ENCODE assay signal across 29 cellular contexts in the genomic region with DNA sequence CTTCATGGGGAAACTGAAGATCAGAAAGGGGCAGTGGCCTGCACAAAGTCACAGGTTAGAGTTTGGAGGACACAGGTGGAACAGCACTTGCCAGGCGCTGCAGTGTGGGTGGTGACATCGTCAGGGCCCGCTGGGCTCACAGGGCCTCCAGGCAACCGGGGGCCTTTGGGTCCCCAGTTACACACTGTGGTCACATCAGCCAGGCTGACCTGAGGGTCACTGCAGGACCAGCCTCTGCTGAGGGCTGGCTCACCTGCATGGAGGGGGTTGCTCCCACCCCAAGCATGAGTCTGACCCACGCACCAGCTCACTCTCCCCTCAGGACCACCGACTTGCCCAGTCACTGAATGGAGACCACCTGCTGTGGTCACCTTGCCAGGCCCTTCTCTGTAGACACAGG. TPM values are rescaled to one million over a fixed set of nuclear protein-coding genes. Genes with fewer than 3 reads are reported as not detected.
DNase-seq lines count a peak whose midpoint lies in the region; ATAC-seq, FAIRE-seq and TF ChIP-seq lines count a peak whose summit lies in the region.
"Had no signal": no experiment of that assay in that cellular context is flagged by ENCODE, and none has a peak within 500 bp of the region (broad histone marks: within the 10 kb centered on the region; RNA-seq: fewer than 3 reads in every experiment).

No MANE protein-coding gene starts in this region.

- H3K9ac ChIP-seq in H1 (replicated peaks in 1 of 4; ENCODE audit: extremely low read depth in 1 of 4, low read depth in 3 of 4, low read length in 3 of 4) = no peak overlapping the region
- H3K9ac ChIP-seq: BLaER1 treated with 17β-estradiol and CSF1 and Interleukin-3, amounts not matched to agents 10 nM and 100 nM; GM23248 had no signal

- H3K4ac ChIP-seq in H1 (replicated peaks; ENCODE audit: insufficient read length, low read depth, low read length) = no peak overlapping the region

- CTCF ChIA-PET in Caco-2 (lab: Charles Lee) = no interaction called here
- CTCF ChIA-PET in H1 (lab: Charles Lee; ENCODE audit: partially characterized antibody) = interaction anchor here (4.9 to 5.0 kb wide), 2 partner anchors 17 to 26 kb away, joined by 27 to 35 read pairs; no protein-coding TSS in a partner anchor

- H3K4me3 Mint-ChIP-seq in Caco-2 (ENCODE audit: unreplicated experiment) (no peak overlapping the region), neural crest cell (no peak overlapping the region)
- no peak overlapping the region for H3K4me3 Mint-ChIP-seq in stimulated activated effector memory CD8-positive, alpha-beta T cell treated with anti-CD3 and anti-CD28 coated beads, Interleukin-12 subunit alpha, Interleukin-12 subunit beta, amount 100 ng/mL, for 72 hours
- H3K4me3 Mint-ChIP-seq: CD14-positive monocyte; CD4-positive, alpha-beta T cell; CD8-positive, alpha-beta memory T cell; H9; HFFc6 had no signal

- no peak for TF ChIP-seq RAD21 in H1 (IDR thresholded peaks at IDR 0.05 in 1 of 2, conservative IDR thresholded peaks at IDR 0.05 in 1 of 2; ENCODE audit: low read depth in 2 of 2, low read length in 2 of 2)

- H3K27me3 ChIP-seq in Caco-2 (replicated peaks; ENCODE audit: control insufficient read depth, insufficient read depth, low read length) (no peaks in the 10 kb centered on the region), H1 (replicated peaks in 1 of 4; ENCODE audit: control insufficient read depth in 3 of 4, extremely low read depth in 1 of 4, insufficient read depth in 3 of 4, low read length in 3 of 4) (no peaks in the 10 kb centered on the region)
- H3K27me3 ChIP-seq: BE2C; BLaER1 treated with 17β-estradiol and CSF1 and Interleukin-3, amounts not matched to agents 10 nM and 100 nM had no signal

- TF ChIP-seq EP300 in H1 (IDR thresholded peaks at IDR 0.05; ENCODE audit: borderline replicate concordance in 1 of 2, low read depth in 2 of 2, low read length in 2 of 2) = no peak

- no peak for TF ChIP-seq POLR2A in H1 (IDR thresholded peaks at IDR 0.05; ENCODE audit: control extremely low read depth in 1 of 2, low read depth in 2 of 2, low read length in 2 of 2)

- H3K79me1 ChIP-seq in H1 (ENCODE audit: low read depth, low read length) = no peaks in the 10 kb centered on the region

- H3K4me1 Mint-ChIP-seq in Caco-2 (ENCODE audit: low read depth, unreplicated experiment) = peaks cover 22% of the 10 kb centered on the region
- no peaks in the 10 kb centered on the region for H3K4me1 Mint-ChIP-seq in neural crest cell
- no peaks in the 10 kb centered on the region for H3K4me1 Mint-ChIP-seq in stimulated activated effector memory CD8-positive, alpha-beta T cell treated with anti-CD3 and anti-CD28 coated beads, Interleukin-12 subunit alpha, Interleukin-12 subunit beta, amount 100 ng/mL, for 72 hours

- no peak overlapping the region for H3K23ac ChIP-seq in H1 (ENCODE audit: insufficient read length)

- WGBS in H1 (ENCODE audit: extremely low coverage in 1 of 2, insufficient coverage in 1 of 2, insufficient read length in 1 of 2, insufficient replicate concordance in 2 of 2, low coverage in 1 of 2, low lambda C conversion rate in 2 of 2, missing lambda C conversion rate in 1 of 2), 2 experiments = 100% methylated on average over 6 of the region's 6 CpGs; no CpG with 5 or more reads in 1 of the 2 experiments

- no peak for TF ChIP-seq CTCF in Caco-2 (IDR thresholded peaks at IDR 0.05; ENCODE audit: insufficient read depth in 1 of 2, low read depth in 1 of 2, low read length in 1 of 2, severe bottlenecking in 1 of 2, unreplicated experiment in 1 of 2)
- TF ChIP-seq CTCF in H1 (IDR thresholded peaks at IDR 0.05; ENCODE audit: control extremely low read depth in 1 of 3, insufficient read depth in 1 of 3, low read depth in 1 of 3, low read length in 3 of 3) = no peak
- no peak for TF ChIP-seq CTCF in neural crest cell (conservative IDR thresholded peaks at IDR 0.05)

- intact Hi-C loops in Caco-2 (cut with micrococcal nuclease; ENCODE audit: unreplicated experiment) = no loop called here

- H3K36me3 ChIP-seq in Caco-2 (ENCODE audit: control insufficient read depth, insufficient read depth, low read length) (no peaks in the 10 kb centered on the region), H1 (ENCODE audit: control insufficient read depth in 2 of 4, insufficient read depth in 4 of 4, low read length in 3 of 4) (no peaks in the 10 kb centered on the region)
- H3K36me3 ChIP-seq: BE2C; BLaER1 treated with 17β-estradiol and CSF1 and Interleukin-3, amounts not matched to agents 10 nM and 100 nM had no signal

- H3K14ac ChIP-seq in H1 (ENCODE audit: insufficient read length) = no peak overlapping the region

- no peak overlapping the region for H2AFZ ChIP-seq in H1 (ENCODE audit: low read length)
- H2AFZ ChIP-seq: GM23248 had no signal

- no peaks in the 10 kb centered on the region for H3K23me2 ChIP-seq in H1 (ENCODE audit: low read depth, low read length)

- FAIRE-seq in H1 (lab: Jason Lieb, UNC) (no peak), GM19239 (lab: Jason Lieb, UNC) (no peak)
- FAIRE-seq: A204.1, GM12891, GM18507 had no signal

- peak overlapping the region; percentile 97 for H3K27ac Mint-ChIP-seq in Caco-2 (ENCODE audit: unreplicated experiment)
- H3K27ac Mint-ChIP-seq in neural crest cell (ENCODE audit: unreplicated experiment) = peak overlapping the region; percentile 43
- H3K27ac Mint-ChIP-seq in stimulated activated effector memory CD8-positive, alpha-beta T cell treated with anti-CD3 and anti-CD28 coated beads, Interleukin-12 subunit alpha, Interleukin-12 subunit beta, amount 100 ng/mL, for 72 hours = peak overlapping the region; percentile 23
- H3K27ac Mint-ChIP-seq: CD4-positive, alpha-beta T cell; HFFc6 had no signal

- H3K27me3 Mint-ChIP-seq in Caco-2 (ENCODE audit: insufficient read depth, unreplicated experiment) (no peaks in the 10 kb centered on the region), neural crest cell (ENCODE audit: low read depth) (peaks cover 10% of the 10 kb centered on the region)
- H3K27me3 Mint-ChIP-seq: CD4-positive, alpha-beta T cell had no signal

- DNase-seq in Caco-2 (no peak), H1 (ENCODE audit: low read depth in 1 of 2, low spot score in 2 of 2) (no peak), neural crest cell (ENCODE audit: low read depth, low spot score) (no peak), SK-N-DZ (ENCODE audit: low spot score) (no peak), GM19239 (ENCODE audit: insufficient read length, low spot score) (no peak)
- DNase-seq in stimulated activated effector memory CD8-positive, alpha-beta T cell treated with anti-CD3 and anti-CD28 coated beads, Interleukin-12 subunit alpha, Interleukin-12 subunit beta, amount 100 ng/mL, for 72 hours (ENCODE audit: low spot score in 2 of 2) = no peak
- DNase-seq in stimulated activated CD4-positive, alpha-beta T cell treated with anti-CD3 and anti-CD28 coated beads, Interleukin-15, amount 100 ng/mL, for 24 hours = no peak
- DNase-seq in central memory CD4-positive, alpha-beta T cell = no peak
- DNase-seq: BE2C; Calu3; CD4-positive, alpha-beta T cell; CD8-positive, alpha-beta memory T cell; DMS53; DMS79 treated with DMSO at 0.1 percent for 48 hours; GF-D8; GM23248; H9; HFFc6 had no signal

- H3K36me3 Mint-ChIP-seq in Caco-2 (ENCODE audit: insufficient read depth, unreplicated experiment) = peaks cover 7% of the 10 kb centered on the region
- H3K36me3 Mint-ChIP-seq in neural crest cell (ENCODE audit: low read depth) = no peaks in the 10 kb centered on the region
- H3K36me3 Mint-ChIP-seq in stimulated activated effector memory CD8-positive, alpha-beta T cell treated with anti-CD3 and anti-CD28 coated beads, Interleukin-12 subunit alpha, Interleukin-12 subunit beta, amount 100 ng/mL, for 72 hours = no peaks in the 10 kb centered on the region
- H3K36me3 Mint-ChIP-seq: CD14-positive monocyte; CD8-positive, alpha-beta memory T cell had no signal

- H2BK20ac ChIP-seq in H1 (ENCODE audit: low read length) = no peak overlapping the region

- H3K4me2 ChIP-seq in H1 (ENCODE audit: insufficient read depth in 1 of 2, low read depth in 2 of 2, low read length in 2 of 2) = no peak overlapping the region
- H3K4me2 ChIP-seq: BLaER1 treated with 17β-estradiol and CSF1 and Interleukin-3, amounts not matched to agents 10 nM and 100 nM had no signal

- H3K56ac ChIP-seq in H1 (replicated peaks; ENCODE audit: insufficient read length, low read depth, low read length) = no peak overlapping the region

- H4K20me1 ChIP-seq in H1 (replicated peaks in 1 of 2; ENCODE audit: control insufficient read depth in 1 of 2, insufficient read depth in 2 of 2, low read length in 2 of 2) = no peaks in the 10 kb centered on the region
- H4K20me1 ChIP-seq: BLaER1 treated with 17β-estradiol and CSF1 and Interleukin-3, amounts not matched to agents 10 nM and 100 nM had no signal

- H2BK12ac ChIP-seq in H1 (ENCODE audit: low read depth, low read length) = no peak overlapping the region

- POLR2A ChIA-PET in Caco-2 (lab: Charles Lee) = no interaction called here
- POLR2A ChIA-PET in H1 (lab: Charles Lee; ENCODE audit: partially characterized antibody) = interaction anchor here (0.6 to 1.5 kb wide), 2 partner anchors 20 to 73 kb away, joined by 3 to 5 read pairs; no protein-coding TSS in a partner anchor

- no peak overlapping the region for H4K91ac ChIP-seq in H1 (replicated peaks; ENCODE audit: insufficient read length, low read length)

- H3K18ac ChIP-seq in H1 (ENCODE audit: extremely low read depth, low read length) = no peak overlapping the region

- BruUV-seq in Caco-2 (replicated peaks; lab: Mats Ljungman, UMichigan) = no TSS peak

- H2BK15ac ChIP-seq in H1 (ENCODE audit: low read length) = no peak overlapping the region

- H2BK5ac ChIP-seq in H1 (ENCODE audit: low read depth, low read length) = no peak overlapping the region

- H3K9me3 Mint-ChIP-seq in Caco-2 (ENCODE audit: unreplicated experiment) = no peaks in the 10 kb centered on the region
- H3K9me3 Mint-ChIP-seq in neural crest cell = no peaks in the 10 kb centered on the region
- no peaks in the 10 kb centered on the region for H3K9me3 Mint-ChIP-seq in stimulated activated effector memory CD8-positive, alpha-beta T cell treated with anti-CD3 and anti-CD28 coated beads, Interleukin-12 subunit alpha, Interleukin-12 subunit beta, amount 100 ng/mL, for 72 hours
- H3K9me3 Mint-ChIP-seq: CD14-positive monocyte; CD4-positive, alpha-beta T cell; CD8-positive, alpha-beta memory T cell; H9; HFFc6 had no signal

- no peak overlapping the region for H4K5ac ChIP-seq in H1 (ENCODE audit: insufficient read length, low read depth, low read length)

- H3K4me3 ChIP-seq in Caco-2 (ENCODE audit: low read depth, low read length) (no peak overlapping the region), H1 (ENCODE audit: extremely low read depth in 1 of 4, insufficient read depth in 2 of 4, low read depth in 3 of 4, low read length in 4 of 4) (no peak overlapping the region)
- H3K4me3 ChIP-seq: BLaER1 treated with 17β-estradiol and CSF1 and Interleukin-3, amounts not matched to agents 10 nM and 100 nM; GM23248 had no signal

- H4K8ac ChIP-seq in H1 (ENCODE audit: extremely low read depth, insufficient read depth, low read length) = 0 out of 2 replicates have a peak overlapping the region, but pooled peaks have one; percentile 51

- H3K4me1 ChIP-seq in Caco-2 (peaks cover 37% of the 10 kb centered on the region), H1 (replicated peaks in 1 of 4; ENCODE audit: control insufficient read depth in 3 of 4, insufficient read depth in 4 of 4, low read length in 3 of 4) (peaks cover 0 to 15% (median 4%) of the 10 kb centered on the region in 4 experiments; a peak in 3 of 7 replicates)
- H3K4me1 ChIP-seq: BE2C had no signal

- no peak overlapping the region for H3K27ac ChIP-seq in H1 (ENCODE audit: low read depth, low read length)
- H3K27ac ChIP-seq: 22Rv1; BLaER1 treated with 17β-estradiol and CSF1 and Interleukin-3, amounts not matched to agents 10 nM and 100 nM; GM23248 had no signal

- no peaks in the 10 kb centered on the region for H3K79me2 ChIP-seq in H1 (ENCODE audit: control insufficient read depth in 1 of 2, insufficient read depth in 2 of 2, low read length in 2 of 2)

- H3K9me3 ChIP-seq in Caco-2 (no peaks in the 10 kb centered on the region), H1 (ENCODE audit: insufficient read depth in 2 of 2, low read depth in 1 of 2, low read length in 1 of 2) (no peaks in the 10 kb centered on the region)
- H3K9me3 ChIP-seq: BE2C; BLaER1 treated with 17β-estradiol and CSF1 and Interleukin-3, amounts not matched to agents 10 nM and 100 nM had no signal

- no peak overlapping the region for H2AK5ac ChIP-seq in H1 (ENCODE audit: low read depth, low read length)

- H2BK120ac ChIP-seq in H1 (replicated peaks; ENCODE audit: low read depth, low read length) = no peak overlapping the region

- no peak for ATAC-seq in stimulated activated effector memory CD8-positive, alpha-beta T cell treated with anti-CD3 and anti-CD28 coated beads, Interleukin-12 subunit alpha, Interleukin-12 subunit beta, amount 100 ng/mL, for 72 hours
- ATAC-seq: HCT116 had no signal

RNA-seq across cellular contexts. Expression of a gene that starts 17.0 kb away (rescaled TPM):
- total RNA-seq in Caco-2 (2022) (0.26 and 0.48 TPM in 2 replicates), neural crest cell (not detected in 2 replicates)
- not detected in 2 replicates for total RNA-seq in H1 (2021; fragmentation: NEBNext Ultra II Directional; extraction: Animal tissue kit (Norgen Biotek cat#: 25700))
- not detected in 2 replicates for polyA plus RNA-seq in H1 (2011; rRNA removed)
- polyA plus RNA-seq in H1 (2011; cell fraction: cytosol; rRNA removed) = not detected
- polyA plus RNA-seq in H1 (2011; cell fraction: nucleus; rRNA removed) = not detected
- polyA plus RNA-seq in H1 (2012, experiment 1 of 2) = not detected in 4 replicates
- polyA plus RNA-seq in H1 (2012, experiment 2 of 2) = not detected
- not detected for polyA plus RNA-seq in H1 (2013, experiment 1 of 2)
- polyA plus RNA-seq in H1 (2013, experiment 2 of 2) = not detected
- polyA minus RNA-seq in H1 (2011; rRNA and poly(A)+ RNA removed) = not detected in 2 replicates
- polyA minus RNA-seq in H1 (2011; cell fraction: cytosol; rRNA and poly(A)+ RNA removed) = not detected
- not detected for polyA minus RNA-seq in H1 (2011; cell fraction: nucleus; rRNA and poly(A)+ RNA removed)
- not detected in 2 replicates for polyA plus RNA-seq in SK-N-DZ (2014; cell fraction: cytosol; rRNA removed)
- polyA plus RNA-seq in SK-N-DZ (2014; cell fraction: nucleus; rRNA removed) = not detected in 2 replicates
- total RNA-seq: Calu3; CD4-positive, alpha-beta T cell; CD8-positive, alpha-beta memory T cell; Daoy; G401; GM23248; H4; H9; HFFc6 had no signal
- polyA plus RNA-seq: AG04450; CD14-positive monocyte; CD8-positive, alpha-beta memory T cell; GM23248 had no signal

RNA-seq across cellular contexts. Expression of a gene that starts 29.2 kb away (rescaled TPM):
- total RNA-seq in Caco-2 (2022) (40.5 and 41.3 TPM in 2 replicates), neural crest cell (59.1 and 63.5 TPM in 2 replicates)
- total RNA-seq in H1 (2021; fragmentation: NEBNext Ultra II Directional; extraction: Animal tissue kit (Norgen Biotek cat#: 25700)) = 43.5 and 44.1 TPM in 2 replicates
- 94.4 and 122 TPM in 2 replicates for polyA plus RNA-seq in H1 (2011; rRNA removed)
- polyA plus RNA-seq in H1 (2011; cell fraction: cytosol; rRNA removed) = 97.4 TPM
- polyA plus RNA-seq in H1 (2011; cell fraction: nucleus; rRNA removed) = 218 TPM
- polyA plus RNA-seq in H1 (2012, experiment 1 of 2) = 31.5 to 49.8 TPM (median 46.9 TPM) in 4 replicates
- 58.2 TPM for polyA plus RNA-seq in H1 (2012, experiment 2 of 2)
- 58.5 TPM for polyA plus RNA-seq in H1 (2013, experiment 1 of 2)
- polyA plus RNA-seq in H1 (2013, experiment 2 of 2) = 54.7 TPM
- 44.0 and 46.7 TPM in 2 replicates for polyA minus RNA-seq in H1 (2011; rRNA and poly(A)+ RNA removed)
- polyA minus RNA-seq in H1 (2011; cell fraction: cytosol; rRNA and poly(A)+ RNA removed) = 36.4 TPM
- 30.8 TPM for polyA minus RNA-seq in H1 (2011; cell fraction: nucleus; rRNA and poly(A)+ RNA removed)
- 41.4 and 42.2 TPM in 2 replicates for polyA plus RNA-seq in SK-N-DZ (2014; cell fraction: cytosol; rRNA removed)
- polyA plus RNA-seq in SK-N-DZ (2014; cell fraction: nucleus; rRNA removed) = 104 and 138 TPM in 2 replicates

RNA-seq across cellular contexts. Expression of a gene that starts 48.1 kb away (rescaled TPM):
- total RNA-seq in Caco-2 (2022) = 78.2 and 99.6 TPM in 2 replicates
- 47.4 and 50.6 TPM in 2 replicates for total RNA-seq in H1 (2021; fragmentation: NEBNext Ultra II Directional; extraction: Animal tissue kit (Norgen Biotek cat#: 25700))
- 44.3 and 72.7 TPM in 2 replicates for polyA plus RNA-seq in H1 (2011; rRNA removed)
- 42.1 TPM for polyA plus RNA-seq in H1 (2011; cell fraction: cytosol; rRNA removed)
- 66.7 TPM for polyA plus RNA-seq in H1 (2011; cell fraction: nucleus; rRNA removed)
- polyA plus RNA-seq in H1 (2012, experiment 1 of 2) = 38.9 to 53.7 TPM (median 47.7 TPM) in 4 replicates
- 33.2 TPM for polyA plus RNA-seq in H1 (2012, experiment 2 of 2)
- polyA plus RNA-seq in H1 (2013, experiment 1 of 2) = 61.1 TPM
- polyA plus RNA-seq in H1 (2013, experiment 2 of 2) = 64.0 TPM
- 49.1 and 52.3 TPM in 2 replicates for polyA minus RNA-seq in H1 (2011; rRNA and poly(A)+ RNA removed)
- 24.9 TPM for polyA minus RNA-seq in H1 (2011; cell fraction: cytosol; rRNA and poly(A)+ RNA removed)
- polyA minus RNA-seq in H1 (2011; cell fraction: nucleus; rRNA and poly(A)+ RNA removed) = 32.8 TPM
- total RNA-seq in neural crest cell = 63.5 and 71.1 TPM in 2 replicates
- 97.7 and 106 TPM in 2 replicates for polyA plus RNA-seq in SK-N-DZ (2014; cell fraction: cytosol; rRNA removed)
- 71.0 and 100 TPM in 2 replicates for polyA plus RNA-seq in SK-N-DZ (2014; cell fraction: nucleus; rRNA removed)

RNA-seq across cellular contexts. Expression of a gene that starts 49.7 kb away (rescaled TPM):
- total RNA-seq in Caco-2 (2022) (0.42 and 0.57 TPM in 2 replicates), neural crest cell (not detected in 2 replicates)
- not detected in 2 replicates for total RNA-seq in H1 (2021; fragmentation: NEBNext Ultra II Directional; extraction: Animal tissue kit (Norgen Biotek cat#: 25700))
- polyA plus RNA-seq in H1 (2011; rRNA removed) = not detected in 2 replicates
- not detected for polyA plus RNA-seq in H1 (2011; cell fraction: cytosol; rRNA removed)
- polyA plus RNA-seq in H1 (2011; cell fraction: nucleus; rRNA removed) = not detected
- polyA plus RNA-seq in H1 (2012, experiment 1 of 2) = not detected in 4 replicates
- not detected for polyA plus RNA-seq in H1 (2012, experiment 2 of 2)
- not detected for polyA plus RNA-seq in H1 (2013, experiment 1 of 2)
- polyA plus RNA-seq in H1 (2013, experiment 2 of 2) = not detected
- polyA minus RNA-seq in H1 (2011; rRNA and poly(A)+ RNA removed) = not detected in 2 replicates
- polyA minus RNA-seq in H1 (2011; cell fraction: cytosol; rRNA and poly(A)+ RNA removed) = not detected
- not detected for polyA minus RNA-seq in H1 (2011; cell fraction: nucleus; rRNA and poly(A)+ RNA removed)
- not detected in 2 replicates for polyA plus RNA-seq in SK-N-DZ (2014; cell fraction: cytosol; rRNA removed)
- not detected in 2 replicates for polyA plus RNA-seq in SK-N-DZ (2014; cell fraction: nucleus; rRNA removed)
- total RNA-seq: Calu3; CD4-positive, alpha-beta T cell; CD8-positive, alpha-beta memory T cell; Daoy; G401; GM23248; H4; H9 had no signal
- polyA plus RNA-seq: AG04450; CD14-positive monocyte; CD8-positive, alpha-beta memory T cell; GM23248 had no signal

RNA-seq across cellular contexts. Expression of a gene that starts 53.5 kb away (rescaled TPM):
- total RNA-seq in Caco-2 (2022) (16.3 and 17.7 TPM in 2 replicates), neural crest cell (16.1 and 22.2 TPM in 2 replicates)
- 51.3 and 51.6 TPM in 2 replicates for total RNA-seq in H1 (2021; fragmentation: NEBNext Ultra II Directional; extraction: Animal tissue kit (Norgen Biotek cat#: 25700))
- polyA plus RNA-seq in H1 (2011; rRNA removed) = 103 and 134 TPM in 2 replicates
- polyA plus RNA-seq in H1 (2011; cell fraction: cytosol; rRNA removed) = 131 TPM
- 120 TPM for polyA plus RNA-seq in H1 (2011; cell fraction: nucleus; rRNA removed)
- 55.8 to 73.5 TPM (median 69.2 TPM) in 4 replicates for polyA plus RNA-seq in H1 (2012, experiment 1 of 2)
- polyA plus RNA-seq in H1 (2012, experiment 2 of 2) = 66.2 TPM
- 50.1 TPM for polyA plus RNA-seq in H1 (2013, experiment 1 of 2)
- polyA plus RNA-seq in H1 (2013, experiment 2 of 2) = 49.8 TPM
- polyA minus RNA-seq in H1 (2011; rRNA and poly(A)+ RNA removed) = 83.4 and 107 TPM in 2 replicates
- polyA minus RNA-seq in H1 (2011; cell fraction: cytosol; rRNA and poly(A)+ RNA removed) = 36.0 TPM
- polyA minus RNA-seq in H1 (2011; cell fraction: nucleus; rRNA and poly(A)+ RNA removed) = 26.0 TPM
- polyA plus RNA-seq in SK-N-DZ (2014; cell fraction: cytosol; rRNA removed) = 105 and 132 TPM in 2 replicates
- polyA plus RNA-seq in SK-N-DZ (2014; cell fraction: nucleus; rRNA removed) = 40.2 and 46.6 TPM in 2 replicates

Comparison
In these comparisons a context has a peak if more than half of its experiments do, and no peak if none do; other contexts are left out.
1. H3K27ac Mint-ChIP-seq: peak in every context shown above with its lines; median percentile 97 in Caco-2; 43 in neural crest cell; 23 in stimulated activated effector memory CD8-positive, alpha-beta T cell treated with anti-CD3 and anti-CD28 coated beads, Interleukin-12 subunit alpha, Interleukin-12 subunit beta, amount 100 ng/mL, for 72 hours.